In the genomic region with DNA sequence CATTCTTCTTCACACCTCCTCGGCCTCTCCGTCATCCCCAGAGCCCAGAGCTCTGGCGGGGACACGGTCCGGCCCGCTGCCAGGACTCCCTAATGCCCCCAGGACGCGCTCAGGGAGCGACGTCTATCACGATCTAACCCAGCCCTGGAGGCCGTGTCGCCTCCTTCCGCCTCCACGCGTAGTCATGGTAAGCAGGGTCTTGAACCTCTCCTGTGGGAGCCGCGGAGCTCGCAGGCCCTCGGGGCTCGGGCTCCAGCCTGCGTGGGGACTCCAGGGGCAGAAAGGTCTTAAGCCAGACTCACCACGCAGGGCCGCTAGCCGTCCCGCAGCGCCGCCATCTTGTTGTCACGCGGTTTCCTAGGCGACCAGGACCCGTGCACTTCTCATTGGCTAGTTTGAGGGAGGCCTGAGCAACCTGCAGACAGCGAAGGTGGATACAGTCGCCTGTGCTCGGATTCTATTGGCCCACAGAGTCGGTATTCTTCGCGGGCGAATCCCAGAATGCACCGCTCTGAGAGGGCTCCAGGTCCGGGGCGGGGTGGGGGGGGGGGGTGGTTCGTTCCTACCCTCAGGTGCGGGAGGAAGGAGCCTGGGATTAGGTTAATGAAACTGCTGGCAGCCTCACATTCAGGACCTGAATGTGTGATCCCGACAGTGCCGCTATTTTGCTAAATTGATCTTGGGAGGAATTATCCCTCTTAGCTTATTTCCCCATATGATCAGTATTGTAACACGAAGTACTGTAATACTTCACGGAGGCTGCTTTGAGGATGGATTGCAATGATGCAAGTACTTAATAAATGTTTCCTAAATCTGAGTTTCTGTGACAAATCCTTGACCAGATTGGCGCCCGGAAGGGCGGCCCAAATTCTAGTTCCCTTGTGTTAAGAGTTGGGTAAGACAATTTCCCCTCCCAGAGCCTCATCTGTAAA, we compare ENCODE assay signal across 1 cellular context.
TF ChIP-seq lines count a peak whose summit lies in the region.

A gene with protein sequence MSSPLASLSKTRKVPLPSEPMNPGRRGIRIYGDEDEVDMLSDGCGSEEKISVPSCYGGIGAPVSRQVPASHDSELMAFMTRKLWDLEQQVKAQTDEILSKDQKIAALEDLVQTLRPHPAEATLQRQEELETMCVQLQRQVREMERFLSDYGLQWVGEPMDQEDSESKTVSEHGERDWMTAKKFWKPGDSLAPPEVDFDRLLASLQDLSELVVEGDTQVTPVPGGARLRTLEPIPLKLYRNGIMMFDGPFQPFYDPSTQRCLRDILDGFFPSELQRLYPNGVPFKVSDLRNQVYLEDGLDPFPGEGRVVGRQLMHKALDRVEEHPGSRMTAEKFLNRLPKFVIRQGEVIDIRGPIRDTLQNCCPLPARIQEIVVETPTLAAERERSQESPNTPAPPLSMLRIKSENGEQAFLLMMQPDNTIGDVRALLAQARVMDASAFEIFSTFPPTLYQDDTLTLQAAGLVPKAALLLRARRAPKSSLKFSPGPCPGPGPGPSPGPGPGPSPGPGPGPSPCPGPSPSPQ (minus strand): TSS at position 347 of the 932 bp plus-strand sequence. CDS start 3,753 bp downstream, outside the sequence.

TF ChIP-seq in K562, 482 proteins besides CTCF, POLR2A, EP300 and RAD21 (continued from another document and continues in another):
- peak; percentile 81 for TF ChIP-seq POLR2G (IDR thresholded peaks at IDR 0.05; ENCODE audit: low read depth, low read length)
- peak in 1 of 2 experiments; percentile 29; a peak in 1 of 4 replicates for TF ChIP-seq KDM1A (IDR thresholded peaks at IDR 0.05)
- peak; percentile 87 for TF ChIP-seq ZFX (CRISPR knock-in tag; IDR thresholded peaks at IDR 0.05)
- TF ChIP-seq, protein P1, sequence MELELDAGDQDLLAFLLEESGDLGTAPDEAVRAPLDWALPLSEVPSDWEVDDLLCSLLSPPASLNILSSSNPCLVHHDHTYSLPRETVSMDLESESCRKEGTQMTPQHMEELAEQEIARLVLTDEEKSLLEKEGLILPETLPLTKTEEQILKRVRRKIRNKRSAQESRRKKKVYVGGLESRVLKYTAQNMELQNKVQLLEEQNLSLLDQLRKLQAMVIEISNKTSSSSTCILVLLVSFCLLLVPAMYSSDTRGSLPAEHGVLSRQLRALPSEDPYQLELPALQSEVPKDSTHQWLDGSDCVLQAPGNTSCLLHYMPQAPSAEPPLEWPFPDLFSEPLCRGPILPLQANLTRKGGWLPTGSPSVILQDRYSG (tag; conservative IDR thresholded peaks at IDR 0.05; ENCODE audit: low read depth), result 0 out of 2 replicates have a peak, but pooled peaks have one; percentile 28
- TF ChIP-seq HSF4 (CRISPR knock-in tag; IDR thresholded peaks at IDR 0.05; ENCODE audit: borderline replicate concordance), result 0 out of 2 replicates have a peak, but pooled peaks have one; percentile 35
- TF ChIP-seq, protein P2, sequence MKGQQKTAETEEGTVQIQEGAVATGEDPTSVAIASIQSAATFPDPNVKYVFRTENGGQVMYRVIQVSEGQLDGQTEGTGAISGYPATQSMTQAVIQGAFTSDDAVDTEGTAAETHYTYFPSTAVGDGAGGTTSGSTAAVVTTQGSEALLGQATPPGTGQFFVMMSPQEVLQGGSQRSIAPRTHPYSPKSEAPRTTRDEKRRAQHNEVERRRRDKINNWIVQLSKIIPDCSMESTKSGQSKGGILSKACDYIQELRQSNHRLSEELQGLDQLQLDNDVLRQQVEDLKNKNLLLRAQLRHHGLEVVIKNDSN (CRISPR knock-in tag; IDR thresholded peaks at IDR 0.05), result 0 out of 2 replicates have a peak, but pooled peaks have one; percentile 7
- peak; percentile 80 to 89 for TF ChIP-seq FOXK2 (conservative IDR thresholded peaks at IDR 0.05 in 1 of 2, IDR thresholded peaks at IDR 0.05 in 1 of 2; ENCODE audit: low read depth in 2 of 2)
- TF ChIP-seq ARID1B (IDR thresholded peaks at IDR 0.05), result no peak
- 0 out of 2 replicates have a peak, but pooled peaks have one; percentile 75 for TF ChIP-seq KAT7 (CRISPR knock-in tag; IDR thresholded peaks at IDR 0.05; ENCODE audit: borderline replicate concordance)
- TF ChIP-seq, protein P3, sequence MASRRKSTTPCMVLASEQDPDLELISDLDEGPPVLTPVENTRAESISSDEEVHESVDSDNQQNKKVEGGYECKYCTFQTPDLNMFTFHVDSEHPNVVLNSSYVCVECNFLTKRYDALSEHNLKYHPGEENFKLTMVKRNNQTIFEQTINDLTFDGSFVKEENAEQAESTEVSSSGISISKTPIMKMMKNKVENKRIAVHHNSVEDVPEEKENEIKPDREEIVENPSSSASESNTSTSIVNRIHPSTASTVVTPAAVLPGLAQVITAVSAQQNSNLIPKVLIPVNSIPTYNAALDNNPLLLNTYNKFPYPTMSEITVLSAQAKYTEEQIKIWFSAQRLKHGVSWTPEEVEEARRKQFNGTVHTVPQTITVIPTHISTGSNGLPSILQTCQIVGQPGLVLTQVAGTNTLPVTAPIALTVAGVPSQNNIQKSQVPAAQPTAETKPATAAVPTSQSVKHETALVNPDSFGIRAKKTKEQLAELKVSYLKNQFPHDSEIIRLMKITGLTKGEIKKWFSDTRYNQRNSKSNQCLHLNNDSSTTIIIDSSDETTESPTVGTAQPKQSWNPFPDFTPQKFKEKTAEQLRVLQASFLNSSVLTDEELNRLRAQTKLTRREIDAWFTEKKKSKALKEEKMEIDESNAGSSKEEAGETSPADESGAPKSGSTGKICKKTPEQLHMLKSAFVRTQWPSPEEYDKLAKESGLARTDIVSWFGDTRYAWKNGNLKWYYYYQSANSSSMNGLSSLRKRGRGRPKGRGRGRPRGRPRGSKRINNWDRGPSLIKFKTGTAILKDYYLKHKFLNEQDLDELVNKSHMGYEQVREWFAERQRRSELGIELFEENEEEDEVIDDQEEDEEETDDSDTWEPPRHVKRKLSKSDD (conservative IDR thresholded peaks at IDR 0.05; ENCODE audit: low read length), result 0 out of 2 replicates have a peak, but pooled peaks have one; percentile 52
- TF ChIP-seq GTF2E2 (tag; IDR thresholded peaks at IDR 0.05), result 0 out of 2 replicates have a peak, but pooled peaks have one; percentile 46
- peak; percentile 87; the same call in 1 of the 2 replicates for TF ChIP-seq PHF8 (IDR thresholded peaks at IDR 0.05; ENCODE audit: borderline replicate concordance, low read length)
- TF ChIP-seq SP1 (CRISPR knock-in tag; IDR thresholded peaks at IDR 0.05), result 0 out of 2 replicates have a peak, but pooled peaks have one; percentile 24
- no peak for TF ChIP-seq KLF16 (IDR thresholded peaks at IDR 0.05)
- TF ChIP-seq MYBL2 (IDR thresholded peaks at IDR 0.05; ENCODE audit: low read depth), result peak; percentile 75
- no peak for TF ChIP-seq MYBL2 (CRISPR knock-in tag; IDR thresholded peaks at IDR 0.05; ENCODE audit: borderline replicate concordance)
- TF ChIP-seq, protein P4, sequence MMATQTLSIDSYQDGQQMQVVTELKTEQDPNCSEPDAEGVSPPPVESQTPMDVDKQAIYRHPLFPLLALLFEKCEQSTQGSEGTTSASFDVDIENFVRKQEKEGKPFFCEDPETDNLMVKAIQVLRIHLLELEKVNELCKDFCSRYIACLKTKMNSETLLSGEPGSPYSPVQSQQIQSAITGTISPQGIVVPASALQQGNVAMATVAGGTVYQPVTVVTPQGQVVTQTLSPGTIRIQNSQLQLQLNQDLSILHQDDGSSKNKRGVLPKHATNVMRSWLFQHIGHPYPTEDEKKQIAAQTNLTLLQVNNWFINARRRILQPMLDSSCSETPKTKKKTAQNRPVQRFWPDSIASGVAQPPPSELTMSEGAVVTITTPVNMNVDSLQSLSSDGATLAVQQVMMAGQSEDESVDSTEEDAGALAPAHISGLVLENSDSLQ (IDR thresholded peaks at IDR 0.05), result peak; percentile 62
- peak; percentile 22; the same call in 1 of the 2 replicates for TF ChIP-seq EP400 (IDR thresholded peaks at IDR 0.05)
- TF ChIP-seq, protein P5, sequence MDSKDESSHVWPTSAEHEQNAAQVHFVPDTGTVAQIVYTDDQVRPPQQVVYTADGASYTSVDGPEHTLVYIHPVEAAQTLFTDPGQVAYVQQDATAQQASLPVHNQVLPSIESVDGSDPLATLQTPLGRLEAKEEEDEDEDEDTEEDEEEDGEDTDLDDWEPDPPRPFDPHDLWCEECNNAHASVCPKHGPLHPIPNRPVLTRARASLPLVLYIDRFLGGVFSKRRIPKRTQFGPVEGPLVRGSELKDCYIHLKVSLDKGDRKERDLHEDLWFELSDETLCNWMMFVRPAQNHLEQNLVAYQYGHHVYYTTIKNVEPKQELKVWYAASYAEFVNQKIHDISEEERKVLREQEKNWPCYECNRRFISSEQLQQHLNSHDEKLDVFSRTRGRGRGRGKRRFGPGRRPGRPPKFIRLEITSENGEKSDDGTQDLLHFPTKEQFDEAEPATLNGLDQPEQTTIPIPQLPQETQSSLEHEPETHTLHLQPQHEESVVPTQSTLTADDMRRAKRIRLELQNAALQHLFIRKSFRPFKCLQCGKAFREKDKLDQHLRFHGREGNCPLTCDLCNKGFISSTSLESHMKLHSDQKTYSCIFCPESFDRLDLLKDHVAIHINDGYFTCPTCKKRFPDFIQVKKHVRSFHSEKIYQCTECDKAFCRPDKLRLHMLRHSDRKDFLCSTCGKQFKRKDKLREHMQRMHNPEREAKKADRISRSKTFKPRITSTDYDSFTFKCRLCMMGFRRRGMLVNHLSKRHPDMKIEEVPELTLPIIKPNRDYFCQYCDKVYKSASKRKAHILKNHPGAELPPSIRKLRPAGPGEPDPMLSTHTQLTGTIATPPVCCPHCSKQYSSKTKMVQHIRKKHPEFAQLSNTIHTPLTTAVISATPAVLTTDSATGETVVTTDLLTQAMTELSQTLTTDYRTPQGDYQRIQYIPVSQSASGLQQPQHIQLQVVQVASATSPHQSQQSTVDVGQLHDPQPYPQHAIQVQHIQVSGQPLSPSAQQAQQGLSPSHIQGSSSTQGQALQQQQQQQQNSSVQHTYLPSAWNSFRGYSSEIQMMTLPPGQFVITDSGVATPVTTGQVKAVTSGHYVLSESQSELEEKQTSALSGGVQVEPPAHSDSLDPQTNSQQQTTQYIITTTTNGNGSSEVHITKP (IDR thresholded peaks at IDR 0.05; ENCODE audit: partially characterized antibody), result peak; percentile 60
- TF ChIP-seq SMARCC2 (IDR thresholded peaks at IDR 0.05; ENCODE audit: low read depth), result no peak
- peak; percentile 88 for TF ChIP-seq NEUROD1 (IDR thresholded peaks at IDR 0.05; ENCODE audit: borderline replicate concordance, low read depth, low read length, partially characterized antibody)
- peak; percentile 61; the same call in 1 of the 2 replicates for TF ChIP-seq TCF7 (IDR thresholded peaks at IDR 0.05; ENCODE audit: borderline replicate concordance)
- TF ChIP-seq PTTG1 (tag; IDR thresholded peaks at IDR 0.05; ENCODE audit: low read depth), result no peak
- TF ChIP-seq, protein P6, sequence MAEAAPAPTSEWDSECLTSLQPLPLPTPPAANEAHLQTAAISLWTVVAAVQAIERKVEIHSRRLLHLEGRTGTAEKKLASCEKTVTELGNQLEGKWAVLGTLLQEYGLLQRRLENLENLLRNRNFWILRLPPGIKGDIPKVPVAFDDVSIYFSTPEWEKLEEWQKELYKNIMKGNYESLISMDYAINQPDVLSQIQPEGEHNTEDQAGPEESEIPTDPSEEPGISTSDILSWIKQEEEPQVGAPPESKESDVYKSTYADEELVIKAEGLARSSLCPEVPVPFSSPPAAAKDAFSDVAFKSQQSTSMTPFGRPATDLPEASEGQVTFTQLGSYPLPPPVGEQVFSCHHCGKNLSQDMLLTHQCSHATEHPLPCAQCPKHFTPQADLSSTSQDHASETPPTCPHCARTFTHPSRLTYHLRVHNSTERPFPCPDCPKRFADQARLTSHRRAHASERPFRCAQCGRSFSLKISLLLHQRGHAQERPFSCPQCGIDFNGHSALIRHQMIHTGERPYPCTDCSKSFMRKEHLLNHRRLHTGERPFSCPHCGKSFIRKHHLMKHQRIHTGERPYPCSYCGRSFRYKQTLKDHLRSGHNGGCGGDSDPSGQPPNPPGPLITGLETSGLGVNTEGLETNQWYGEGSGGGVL (CRISPR knock-in tag; IDR thresholded peaks at IDR 0.05), result no peak
- TF ChIP-seq SRF (CRISPR knock-in tag; IDR thresholded peaks at IDR 0.05), result peak in 1 of 2 experiments; percentile 59; a peak in 1 of 4 replicates
- TF ChIP-seq, protein P7, sequence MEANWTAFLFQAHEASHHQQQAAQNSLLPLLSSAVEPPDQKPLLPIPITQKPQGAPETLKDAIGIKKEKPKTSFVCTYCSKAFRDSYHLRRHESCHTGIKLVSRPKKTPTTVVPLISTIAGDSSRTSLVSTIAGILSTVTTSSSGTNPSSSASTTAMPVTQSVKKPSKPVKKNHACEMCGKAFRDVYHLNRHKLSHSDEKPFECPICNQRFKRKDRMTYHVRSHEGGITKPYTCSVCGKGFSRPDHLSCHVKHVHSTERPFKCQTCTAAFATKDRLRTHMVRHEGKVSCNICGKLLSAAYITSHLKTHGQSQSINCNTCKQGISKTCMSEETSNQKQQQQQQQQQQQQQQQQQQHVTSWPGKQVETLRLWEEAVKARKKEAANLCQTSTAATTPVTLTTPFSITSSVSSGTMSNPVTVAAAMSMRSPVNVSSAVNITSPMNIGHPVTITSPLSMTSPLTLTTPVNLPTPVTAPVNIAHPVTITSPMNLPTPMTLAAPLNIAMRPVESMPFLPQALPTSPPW (CRISPR knock-in tag; IDR thresholded peaks at IDR 0.05), result peak; percentile 98
- TF ChIP-seq, protein P8, sequence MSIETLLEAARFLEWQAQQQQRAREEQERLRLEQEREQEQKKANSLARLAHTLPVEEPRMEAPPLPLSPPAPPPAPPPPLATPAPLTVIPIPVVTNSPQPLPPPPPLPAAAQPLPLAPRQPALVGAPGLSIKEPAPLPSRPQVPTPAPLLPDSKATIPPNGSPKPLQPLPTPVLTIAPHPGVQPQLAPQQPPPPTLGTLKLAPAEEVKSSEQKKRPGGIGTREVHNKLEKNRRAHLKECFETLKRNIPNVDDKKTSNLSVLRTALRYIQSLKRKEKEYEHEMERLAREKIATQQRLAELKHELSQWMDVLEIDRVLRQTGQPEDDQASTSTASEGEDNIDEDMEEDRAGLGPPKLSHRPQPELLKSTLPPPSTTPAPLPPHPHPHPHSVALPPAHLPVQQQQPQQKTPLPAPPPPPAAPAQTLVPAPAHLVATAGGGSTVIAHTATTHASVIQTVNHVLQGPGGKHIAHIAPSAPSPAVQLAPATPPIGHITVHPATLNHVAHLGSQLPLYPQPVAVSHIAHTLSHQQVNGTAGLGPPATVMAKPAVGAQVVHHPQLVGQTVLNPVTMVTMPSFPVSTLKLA (conservative IDR thresholded peaks at IDR 0.05), result peak; percentile 85 to 96
- TF ChIP-seq HNRNPK (IDR thresholded peaks at IDR 0.05; ENCODE audit: low read depth, low read length, poor library complexity, severe bottlenecking), result no peak
- TF ChIP-seq ARNT (IDR thresholded peaks at IDR 0.05), result no peak
- no peak for TF ChIP-seq KLF1 (tag; IDR thresholded peaks at IDR 0.05)
- peak; percentile 51 for TF ChIP-seq HMGN3 (IDR thresholded peaks at IDR 0.05; ENCODE audit: borderline replicate concordance, extremely low read depth, insufficient read length, low read depth, low read length)
- peak in 1 of 2 experiments; percentile 100; a peak in 3 of 4 replicates for TF ChIP-seq HDAC1 (IDR thresholded peaks at IDR 0.05)
- TF ChIP-seq ATF7 (IDR thresholded peaks at IDR 0.05), result peak; percentile 75
- TF ChIP-seq, protein P9, sequence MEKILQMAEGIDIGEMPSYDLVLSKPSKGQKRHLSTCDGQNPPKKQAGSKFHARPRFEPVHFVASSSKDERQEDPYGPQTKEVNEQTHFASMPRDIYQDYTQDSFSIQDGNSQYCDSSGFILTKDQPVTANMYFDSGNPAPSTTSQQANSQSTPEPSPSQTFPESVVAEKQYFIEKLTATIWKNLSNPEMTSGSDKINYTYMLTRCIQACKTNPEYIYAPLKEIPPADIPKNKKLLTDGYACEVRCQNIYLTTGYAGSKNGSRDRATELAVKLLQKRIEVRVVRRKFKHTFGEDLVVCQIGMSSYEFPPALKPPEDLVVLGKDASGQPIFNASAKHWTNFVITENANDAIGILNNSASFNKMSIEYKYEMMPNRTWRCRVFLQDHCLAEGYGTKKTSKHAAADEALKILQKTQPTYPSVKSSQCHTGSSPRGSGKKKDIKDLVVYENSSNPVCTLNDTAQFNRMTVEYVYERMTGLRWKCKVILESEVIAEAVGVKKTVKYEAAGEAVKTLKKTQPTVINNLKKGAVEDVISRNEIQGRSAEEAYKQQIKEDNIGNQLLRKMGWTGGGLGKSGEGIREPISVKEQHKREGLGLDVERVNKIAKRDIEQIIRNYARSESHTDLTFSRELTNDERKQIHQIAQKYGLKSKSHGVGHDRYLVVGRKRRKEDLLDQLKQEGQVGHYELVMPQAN (IDR thresholded peaks at IDR 0.05; ENCODE audit: borderline replicate concordance), result peak; percentile 100
